ENCODE assay signal across 1 cellular context in genomic region chr5:74765201-74765600, GRCh38.
TF ChIP-seq lines count a peak whose summit lies in the region.

No MANE protein-coding gene starts in this region.

TF ChIP-seq in WTC11, 78 proteins besides CTCF, POLR2A, EP300 and RAD21 (continued from another document):
- TF ChIP-seq, protein P1, sequence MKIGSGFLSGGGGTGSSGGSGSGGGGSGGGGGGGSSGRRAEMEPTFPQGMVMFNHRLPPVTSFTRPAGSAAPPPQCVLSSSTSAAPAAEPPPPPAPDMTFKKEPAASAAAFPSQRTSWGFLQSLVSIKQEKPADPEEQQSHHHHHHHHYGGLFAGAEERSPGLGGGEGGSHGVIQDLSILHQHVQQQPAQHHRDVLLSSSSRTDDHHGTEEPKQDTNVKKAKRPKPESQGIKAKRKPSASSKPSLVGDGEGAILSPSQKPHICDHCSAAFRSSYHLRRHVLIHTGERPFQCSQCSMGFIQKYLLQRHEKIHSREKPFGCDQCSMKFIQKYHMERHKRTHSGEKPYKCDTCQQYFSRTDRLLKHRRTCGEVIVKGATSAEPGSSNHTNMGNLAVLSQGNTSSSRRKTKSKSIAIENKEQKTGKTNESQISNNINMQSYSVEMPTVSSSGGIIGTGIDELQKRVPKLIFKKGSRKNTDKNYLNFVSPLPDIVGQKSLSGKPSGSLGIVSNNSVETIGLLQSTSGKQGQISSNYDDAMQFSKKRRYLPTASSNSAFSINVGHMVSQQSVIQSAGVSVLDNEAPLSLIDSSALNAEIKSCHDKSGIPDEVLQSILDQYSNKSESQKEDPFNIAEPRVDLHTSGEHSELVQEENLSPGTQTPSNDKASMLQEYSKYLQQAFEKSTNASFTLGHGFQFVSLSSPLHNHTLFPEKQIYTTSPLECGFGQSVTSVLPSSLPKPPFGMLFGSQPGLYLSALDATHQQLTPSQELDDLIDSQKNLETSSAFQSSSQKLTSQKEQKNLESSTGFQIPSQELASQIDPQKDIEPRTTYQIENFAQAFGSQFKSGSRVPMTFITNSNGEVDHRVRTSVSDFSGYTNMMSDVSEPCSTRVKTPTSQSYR (CRISPR knock-in tag; IDR thresholded peaks at IDR 0.05), result no peak
TF ChIP-seq in WTC11: peak in this region for 0.
